ENCODE assay signal across 17 cellular contexts in the genomic region with DNA sequence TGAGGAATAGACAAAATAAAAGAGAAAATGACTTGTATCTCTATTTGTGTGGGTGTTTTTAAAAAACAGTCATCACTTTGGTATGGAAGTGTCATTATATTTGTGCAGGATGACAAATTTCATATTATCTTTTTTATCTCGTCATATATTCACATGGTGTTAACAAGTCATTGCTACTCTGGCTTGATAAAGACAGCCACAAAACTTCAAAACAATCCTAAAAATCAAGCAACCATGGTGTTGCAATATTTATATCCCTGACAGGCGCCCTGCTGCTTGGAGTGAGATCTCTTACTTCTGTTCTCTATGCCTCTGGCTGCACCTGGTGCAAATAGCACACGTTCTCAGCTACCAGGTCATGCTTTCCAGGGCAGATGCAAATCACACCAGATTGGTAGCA.
"Had no signal": no experiment of that assay in that cellular context is flagged by ENCODE, and none has a peak within 500 bp of the region (broad histone marks: within the 10 kb centered on the region; RNA-seq: fewer than 3 reads in every experiment).

No MANE protein-coding gene starts in this region.

- DNase-seq: activated B cell treated with CpG ODN at 0.5 μM for 24 hours; activated CD4-positive, alpha-beta memory T cell treated with anti-CD3 and anti-CD28 coated beads for 36 hours; activated CD4-positive, alpha-beta T cell treated with anti-CD3 and anti-CD28 coated beads for 4 hours; activated CD8-positive, alpha-beta memory T cell treated with anti-CD3 and anti-CD28 coated beads, Interleukin-2, amount 10 ng/mL, durations not matched to agents 7 days and 5 days; activated naive CD4-positive, alpha-beta T cell treated with Interleukin-2 at 50 U/mL for 16 hours; activated T-cell treated with anti-CD3 and anti-CD28 coated beads, Interleukin-2, amount 50 U/mL, for 1 hour; anterior cingulate cortex; foreskin melanocyte; glutamatergic neuron; hippocampal formation; nephron progenitor cell; nucleus accumbens had no signal

- H3K4me1 ChIP-seq: tibial nerve, vagina had no signal

- H3K36me3 ChIP-seq: tibial nerve, vagina had no signal

- ATAC-seq: activated CD8-positive, alpha-beta memory T cell treated with anti-CD3 and anti-CD28 coated beads, Interleukin-2, amount 10 ng/mL, durations not matched to agents 7 days and 5 days; left lobe of liver had no signal

- H3K9me3 ChIP-seq: tibial nerve, vagina had no signal

- H3K4me3 ChIP-seq: coronary artery, lung, tibial nerve, vagina had no signal

- H3K27me3 ChIP-seq: tibial nerve, vagina had no signal

- H3K27ac ChIP-seq: coronary artery, tibial nerve, vagina had no signal
